8 cellular contexts compared by ENCODE assay signal in the genomic region with DNA sequence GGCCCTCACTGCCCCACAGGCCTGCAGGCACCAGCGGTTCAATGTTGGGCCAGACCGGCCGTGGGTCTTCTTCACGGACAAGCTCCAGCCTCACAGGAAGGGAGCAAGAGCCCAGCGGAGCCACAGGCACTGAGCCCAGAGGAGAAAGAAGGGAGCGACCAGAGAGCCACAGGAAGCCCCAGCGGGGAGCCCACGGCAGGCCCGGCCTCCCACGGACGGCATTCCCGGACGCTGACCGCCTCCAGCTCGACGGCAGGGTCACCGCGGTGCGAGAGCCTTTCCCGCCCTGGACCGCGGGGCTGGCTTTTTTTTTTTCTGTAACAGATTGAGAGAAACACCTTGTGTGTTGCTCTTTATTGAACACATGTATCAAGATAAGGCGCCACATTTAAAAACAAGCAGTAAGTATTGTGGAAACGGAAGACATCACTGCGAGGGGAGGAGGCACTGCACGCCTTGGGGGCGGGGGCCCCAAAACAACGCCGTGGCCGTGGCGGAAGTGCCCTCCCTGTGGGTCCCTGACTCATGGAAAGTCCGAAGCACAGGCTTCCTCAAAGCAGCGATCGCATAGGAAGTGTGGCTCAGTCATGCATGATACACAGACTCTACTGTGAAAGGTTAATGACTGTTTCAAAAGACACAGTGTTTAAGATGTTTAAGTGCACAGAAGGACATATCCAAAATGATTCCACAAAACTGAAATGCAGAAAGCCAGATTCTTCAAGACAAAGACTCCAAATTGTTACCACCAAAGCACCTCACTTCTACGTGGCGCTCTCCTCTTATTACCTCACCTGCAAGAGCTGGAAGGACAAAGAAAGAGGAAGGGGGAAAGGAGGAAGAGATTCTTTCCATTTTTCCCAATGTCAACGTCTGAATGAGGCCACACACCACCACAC.
A peak's percentile ranks its signal among the peaks of the same experiment; 100 is the strongest.
DNase-seq lines count a peak whose midpoint lies in the region; ATAC-seq, FAIRE-seq and TF ChIP-seq lines count a peak whose summit lies in the region.

No MANE protein-coding gene starts in this region.

- H3K4me1 ChIP-seq in ACC112 (ENCODE audit: control insufficient read depth, insufficient read depth, low read length, unreplicated experiment), result peaks cover 26% of the 10 kb centered on the region

- no peaks in the 10 kb centered on the region for H3K36me3 ChIP-seq in ACC112 (ENCODE audit: insufficient read depth, low read length)

- ATAC-seq in HG03432 (IDR thresholded peaks at IDR 0.05; ENCODE audit: unreplicated experiment), result peak; percentile 60

- peak overlapping the region; percentile 89 for H3K27ac ChIP-seq in ACC112 (ENCODE audit: low read depth, low read length)

- no peak for TF ChIP-seq CTCF in astrocyte of the cerebellum (IDR thresholded peaks at IDR 0.05; ENCODE audit: low read depth, low read length, missing control alignments)

- in situ Hi-C loops in astrocyte of the cerebellum (cut with HindIII; ENCODE audit: low sequenced_read_pairs), result no loop called here

- peak; percentile 95 for DNase-seq in GM19239 (ENCODE audit: insufficient read length, low spot score)
- peak; percentile 75 for DNase-seq in T-helper 9 cell
- DNase-seq in astrocyte of the cerebellum (ENCODE audit: low read depth), result peak; percentile 82
- peak; percentile 84 for DNase-seq in left kidney (ENCODE audit: low read depth, low spot score)
- peak; percentile 87 to 95 for DNase-seq in stimulated activated CD4-positive, alpha-beta T cell treated with anti-CD3 and anti-CD28 coated beads, Interleukin-4, amount 100 ng/mL, for 4 hours
- no peak for DNase-seq in cerebellar nuclear complex (lab: John Stamatoyannopoulos, UW)

- peaks cover 81% of the 10 kb centered on the region for H3K79me2 ChIP-seq in ACC112 (ENCODE audit: control insufficient read depth, insufficient read depth, low read length, unreplicated experiment)

- peak overlapping the region; percentile 93 for H3K4me3 ChIP-seq in ACC112 (ENCODE audit: low read depth, low read length)
- H3K4me3 ChIP-seq in astrocyte of the cerebellum (ENCODE audit: low read depth, low read length), result peak overlapping the region; percentile 12

- no peaks in the 10 kb centered on the region for H3K27me3 ChIP-seq in ACC112 (ENCODE audit: insufficient read depth, low read length)

- peak; percentile 98 for FAIRE-seq in GM19239 (lab: Jason Lieb, UNC)

- no peak overlapping the region for H2AFZ ChIP-seq in ACC112 (ENCODE audit: low read length, unreplicated experiment)

Comparison
In these comparisons a context has a peak if more than half of its experiments do, and no peak if none do; other contexts are left out.
1. DNase-seq: peak in GM19239 (single experiment), T-helper 9 cell (single experiment), astrocyte of the cerebellum (single experiment), left kidney (single experiment) and stimulated activated CD4-positive, alpha-beta T cell treated with anti-CD3 and anti-CD28 coated beads, Interleukin-4, amount 100 ng/mL, for 4 hours (2 of 2); none in cerebellar nuclear complex (0 of 2).